Comparison of ENCODE assay signal across 26 cellular contexts in the genomic region with DNA sequence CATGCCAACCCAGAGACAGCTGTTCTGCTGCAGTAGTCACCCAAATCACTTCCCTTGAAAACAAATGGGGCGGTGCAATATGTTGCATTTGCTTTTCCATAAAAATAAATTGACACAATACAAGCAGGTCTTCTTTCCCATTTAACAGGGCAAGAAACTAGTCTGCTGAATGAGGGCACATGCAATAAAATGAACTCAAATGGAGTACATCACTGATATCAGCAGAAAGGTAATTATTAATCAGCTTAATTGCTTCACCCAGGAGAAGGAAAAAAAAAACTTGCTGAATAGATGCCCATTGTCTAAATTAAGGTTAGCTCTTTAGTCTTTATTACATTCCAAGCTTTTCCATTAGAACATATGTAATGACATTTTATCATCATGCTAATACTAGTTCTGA.
"Had no signal": no experiment of that assay in that cellular context is flagged by ENCODE, and none has a peak within 500 bp of the region (broad histone marks: within the 10 kb centered on the region; RNA-seq: fewer than 3 reads in every experiment).

No MANE protein-coding gene starts in this region.

- H3K4me1 ChIP-seq: left lung, psoas muscle, testis had no signal

- H3K9me3 ChIP-seq: gastroesophageal sphincter, heart left ventricle, left lung, mucosa of descending colon, ovary, psoas muscle, right atrium auricular region, testis, transverse colon had no signal

- H3K27me3 ChIP-seq: brain microvascular endothelial cell, dorsolateral prefrontal cortex, gastroesophageal sphincter, heart left ventricle, left lung, ovary, right atrium auricular region, testis, transverse colon had no signal

- H3K36me3 ChIP-seq: brain microvascular endothelial cell, gastroesophageal sphincter, heart left ventricle, left lung, ovary, right atrium auricular region, transverse colon had no signal

- H3K4me3 ChIP-seq: coronary artery, dorsolateral prefrontal cortex, gastroesophageal sphincter, heart left ventricle, left lung, lung, mucosa of descending colon, ovary, psoas muscle, right atrium auricular region, testis, transverse colon had no signal

- DNase-seq: activated CD4-positive, alpha-beta memory T cell treated with anti-CD3 and anti-CD28 coated beads for 36 hours; activated CD4-positive, alpha-beta T cell treated with anti-CD3 and anti-CD28 coated beads, Interleukin-2, amount 10 ng/mL, durations not matched to agents 24 days and 14 days; activated CD4-positive, CD25-positive, alpha-beta regulatory T cell treated with anti-CD3 and anti-CD28 coated beads, Interleukin-2, amount 50 U/mL, for 72 hours; activated CD8-positive, alpha-beta memory T cell treated with anti-CD3 and anti-CD28 coated beads, Interleukin-2, amount 50 U/mL, for 4 hours; activated gamma-delta T cell; activated naive CD4-positive, alpha-beta T cell treated with anti-CD3 and anti-CD28 coated beads, Interleukin-2, amount 10 ng/mL, durations not matched to agents 7 days and 5 days; activated naive CD8-positive, alpha-beta T cell treated with anti-CD3 and anti-CD28 coated beads, Interleukin-2, amount 10 ng/mL, durations not matched to agents 7 days and 5 days; activated T-cell treated with anti-CD3 and anti-CD28 coated beads, Interleukin-2, amount 50 U/mL, for 1 hour; brain microvascular endothelial cell; dorsolateral prefrontal cortex; heart left ventricle; kidney glomerular epithelial cell; left lung; mucosa of descending colon; ovary; psoas muscle; stimulated activated CD4-positive, alpha-beta T cell treated with anti-CD3 and anti-CD28 coated beads, Interleukin-4, amount 100 ng/mL, for 1 hour; stimulated activated naive CD8-positive, alpha-beta T cell treated with anti-CD3 and anti-CD28 coated beads, Interleukin-15, Interleukin-2, amounts not matched to agents 100 U/mL and 50 U/mL, for 24 hours; SW 1271; T-helper 9 cell; testis; transverse colon had no signal

- H3K27ac ChIP-seq: brain microvascular endothelial cell, coronary artery, dorsolateral prefrontal cortex, gastroesophageal sphincter, heart left ventricle, left lung, ovary, psoas muscle, right atrium auricular region, testis, transverse colon had no signal
